In genomic region chr7:130733866-130734524, GRCh38 we compare ENCODE assay signal across 8 cellular contexts. TPM values are rescaled to one million over a fixed set of nuclear protein-coding genes. Genes with fewer than 3 reads are reported as not detected.
A peak's percentile ranks its signal among the peaks of the same experiment; 100 is the strongest.
DNase-seq lines count a peak whose midpoint lies in the region; ATAC-seq and TF ChIP-seq lines count a peak whose summit lies in the region.

Gene KLF14 (minus strand): TSS chr7:130734207. CDS start chr7:130734033, 174 bp downstream.

- 8% methylated on average over 29 of the region's 97 CpGs for WGBS in SK-N-SH (ENCODE audit: low lambda C conversion rate)
- WGBS in liver = 3% methylated on average over 97 of the region's 97 CpGs

- no peak within 1 kb of the TSS for H3K9ac ChIP-seq in SK-N-SH
- H3K9ac ChIP-seq in liver (ENCODE audit: low read depth in 1 of 2, low read length in 2 of 2) = no peak within 1 kb of the TSS

- POLR2A ChIA-PET in AG04450 (lab: Yijun Ruan, JAX) = no interaction called here
- POLR2A ChIA-PET in SK-N-SH (lab: Yijun Ruan, JAX) = no interaction called here

- TF ChIP-seq RAD21 in SK-N-SH (IDR thresholded peaks at IDR 0.05; ENCODE audit: low read length) = no peak
- TF ChIP-seq RAD21 in liver (IDR thresholded peaks at IDR 0.05) = no peak

- peak within 1 kb of the TSS; percentile 68 for H2AFZ ChIP-seq in SK-N-SH (ENCODE audit: low read depth)

- H3K27ac ChIP-seq in AG04450 (ENCODE audit: low read depth, low read length) (no peak within 1 kb of the TSS), SK-N-SH (ENCODE audit: low read depth in 2 of 2, low read length in 1 of 2) (no peak within 1 kb of the TSS), brain microvascular endothelial cell (no peak within 1 kb of the TSS), liver (ENCODE audit: low read depth in 1 of 2, low read length in 2 of 2) (no peak within 1 kb of the TSS)

- H3K4me3 ChIP-seq in AG04450 (ENCODE audit: low read depth, low read length) = peak within 1 kb of the TSS; percentile 60
- peak within 1 kb of the TSS; percentile 58 to 63 for H3K4me3 ChIP-seq in SK-N-SH (ENCODE audit: low read depth in 2 of 2, low read length in 1 of 2)
- H3K4me3 ChIP-seq in brain microvascular endothelial cell (ENCODE audit: low read depth, low read length) = peak within 1 kb of the TSS; percentile 61
- H3K4me3 ChIP-seq in liver (ENCODE audit: low read depth in 1 of 3, low read length in 3 of 3) = peak within 1 kb of the TSS in 2 of 3 donors; percentile 46 to 73

- H3K4me1 ChIP-seq in SK-N-SH (ENCODE audit: control insufficient read depth in 1 of 2, insufficient read depth in 2 of 2, low read depth in 1 of 2, low read length in 1 of 2) (peaks cover 0 to 8% of the 10 kb centered on the region in 2 experiments; a peak in 2 of 4 replicates), liver (ENCODE audit: control insufficient read depth in 4 of 4, insufficient read depth in 4 of 4, low read length in 3 of 4) (peaks cover 3 to 12% (median 4%) of the 10 kb centered on the region in 4 donors)

- H3K79me2 ChIP-seq in SK-N-SH (ENCODE audit: insufficient read depth) = no peaks in the 10 kb centered on the region

- H3K36me3 ChIP-seq in SK-N-SH (replicated peaks in 1 of 2; ENCODE audit: control insufficient read depth in 1 of 2, insufficient read depth in 2 of 2, low read length in 1 of 2) (no peaks in the 10 kb centered on the region), brain microvascular endothelial cell (replicated peaks) (no peaks in the 10 kb centered on the region), liver (ENCODE audit: control insufficient read depth in 4 of 4, insufficient read depth in 3 of 4, low read depth in 1 of 4, low read length in 3 of 4) (no peaks in the 10 kb centered on the region)

- ATAC-seq in GM21360 (IDR thresholded peaks at IDR 0.05; ENCODE audit: unreplicated experiment) = peak; percentile 48

- CTCF ChIA-PET in AG04450 (lab: Charles Lee) = interaction anchor here (0.7 to 1.0 kb wide), 2 partner anchors 10 to 98 kb away, joined by 3 to 4 read pairs; no protein-coding TSS in a partner anchor
- CTCF ChIA-PET in SK-N-SH (lab: Yijun Ruan, JAX) = interaction anchor here (0.8 to 2.5 kb wide), 9 partner anchors 12 to 664 kb away, joined by 3 to 13 read pairs (median 4); partner anchors contain the start of gene KLHDC10

- no peaks in the 10 kb centered on the region for H3K9me2 ChIP-seq in SK-N-SH

- H4K20me1 ChIP-seq in SK-N-SH (ENCODE audit: insufficient read depth) = no peaks in the 10 kb centered on the region

- DNase-seq in AG04450 (ENCODE audit: low read depth, low spot score) (no peak), SK-N-SH (peak; percentile 88), brain microvascular endothelial cell (no peak), NOMO-1 treated with DMSO at 0.1 percent for 48 hours (lab: John Stamatoyannopoulos, UW; ENCODE audit: unreplicated experiment) (no peak), ureter (ENCODE audit: low spot score) (no peak)
- DNase-seq in stimulated activated CD8-positive, alpha-beta memory T cell treated with anti-CD3 and anti-CD28 coated beads, Interleukin-7, amount 100 ng/mL, for 4 hours (ENCODE audit: low read depth in 2 of 2) = peak; percentile 23 to 49

- H3K27me3 ChIP-seq in AG04450 (ENCODE audit: control insufficient read depth, insufficient read depth, low read length) (peaks cover 61% of the 10 kb centered on the region), SK-N-SH (ENCODE audit: insufficient read depth) (peaks cover 86% of the 10 kb centered on the region), brain microvascular endothelial cell (replicated peaks) (peaks cover 28% of the 10 kb centered on the region), liver (ENCODE audit: control insufficient read depth in 4 of 4, insufficient read depth in 4 of 4, low read length in 3 of 4) (peaks cover 0 to 18% (median 7%) of the 10 kb centered on the region in 4 donors)

- in situ Hi-C loops in brain microvascular endothelial cell (cut with HindIII; ENCODE audit: low pct_ligation_motif_present, low sequenced_read_pairs) = no loop called here

- peaks cover 24% of the 10 kb centered on the region for H3K9me3 ChIP-seq in AG04450 (ENCODE audit: control insufficient read depth, insufficient read depth, low read length)
- H3K9me3 ChIP-seq in SK-N-SH = no peaks in the 10 kb centered on the region
- peaks cover 5 to 23% (median 15%) of the 10 kb centered on the region in 4 donors for H3K9me3 ChIP-seq in liver (ENCODE audit: control insufficient read depth in 4 of 4, low read length in 3 of 4)

- TF ChIP-seq EP300 in SK-N-SH (IDR thresholded peaks at IDR 0.05; ENCODE audit: borderline replicate concordance in 1 of 2, low read depth in 1 of 2, low read length in 1 of 2) = no peak

- TF ChIP-seq CTCF in AG04450 (IDR thresholded peaks at IDR 0.05; ENCODE audit: low read depth, low read length) (no peak), SK-N-SH (IDR thresholded peaks at IDR 0.05) (no peak), brain microvascular endothelial cell (IDR thresholded peaks at IDR 0.05; ENCODE audit: low read depth, low read length, missing control alignments) (no peak), liver (IDR thresholded peaks at IDR 0.05; ENCODE audit: low read depth, low read length, missing input control) (no peak)

- peak within 1 kb of the TSS; percentile 69 for H3K4me2 ChIP-seq in SK-N-SH

- peaks cover 4% of the 10 kb centered on the region for H3F3A ChIP-seq in SK-N-SH (replicated peaks; ENCODE audit: insufficient read depth)

TF ChIP-seq in SK-N-SH, 30 proteins besides CTCF, POLR2A, EP300 and RAD21:
- no peak for TF ChIP-seq POLR2AphosphoS5 (IDR thresholded peaks at IDR 0.05; ENCODE audit: low read depth, low read length)
- TF ChIP-seq TAF1 (IDR thresholded peaks at IDR 0.05; ENCODE audit: borderline replicate concordance, low read depth, low read length) = no peak
- no peak for TF ChIP-seq FOSL2 (IDR thresholded peaks at IDR 0.05; ENCODE audit: borderline replicate concordance, low read depth)
- no peak for TF ChIP-seq SMC3 (IDR thresholded peaks at IDR 0.05; ENCODE audit: low read depth, low read length)
- no peak for TF ChIP-seq MEF2A (IDR thresholded peaks at IDR 0.05; ENCODE audit: borderline replicate concordance, low read depth)
- TF ChIP-seq YY1 (IDR thresholded peaks at IDR 0.05; ENCODE audit: low read depth) = no peak
- no peak for TF ChIP-seq MXI1 (IDR thresholded peaks at IDR 0.05; ENCODE audit: low read depth, low read length)
- TF ChIP-seq TCF12 (IDR thresholded peaks at IDR 0.05) = no peak
- TF ChIP-seq RFX5 (IDR thresholded peaks at IDR 0.05; ENCODE audit: low read length) = no peak

TF ChIP-seq in liver, 16 proteins besides CTCF, POLR2A, EP300 and RAD21:
- TF ChIP-seq FOXA1 (IDR thresholded peaks at IDR 0.05) (no peak), REST (IDR thresholded peaks at IDR 0.05) (no peak), SP1 (IDR thresholded peaks at IDR 0.05) (no peak), YY1 (IDR thresholded peaks at IDR 0.05) (no peak), JUND (IDR thresholded peaks at IDR 0.05) (no peak)
TF ChIP-seq in liver: peak in this region for 0.

RNA-seq across cellular contexts. Expression of gene KLF14, which starts in this region (rescaled TPM):
- not detected in 2 replicates for polyA plus RNA-seq in AG04450 (2011; rRNA removed)
- 0.05 TPM in 1 of 2 replicates, not detected in the other for polyA minus RNA-seq in AG04450 (2011; rRNA and poly(A)+ RNA removed)
- polyA plus RNA-seq in SK-N-SH (2012; rRNA removed) = 0.02 TPM in 1 of 2 replicates, not detected in the other
- 0.03 TPM in 2 replicates for polyA plus RNA-seq in SK-N-SH (2012; cell fraction: cytosol; rRNA removed)
- 0.02 and 0.05 TPM in 2 replicates for polyA plus RNA-seq in SK-N-SH (2012; cell fraction: nucleus; rRNA removed)
- total RNA-seq in liver = under 1 TPM; 0.05 to 0.08 TPM
- polyA plus RNA-seq in liver = not detected
- 0.36 TPM for total RNA-seq in ureter

Comparison
In these comparisons a context has a peak if more than half of its experiments do, and no peak if none do; other contexts are left out.
1. Peak in DNase-seq, H3K4me3 ChIP-seq and H3K4me2 ChIP-seq in SK-N-SH; RNA of the gene not detected or under 1 TPM.
2. DNase-seq: peak in stimulated activated CD8-positive, alpha-beta memory T cell treated with anti-CD3 and anti-CD28 coated beads, Interleukin-7, amount 100 ng/mL, for 4 hours (2 of 2); none in AG04450 (single experiment), brain microvascular endothelial cell (single experiment), NOMO-1 treated with DMSO at 0.1 percent for 48 hours (single experiment) and ureter (single experiment).
3. Peak in every context shown above with its lines, with median percentiles within 50 percentile points of each other: H3K4me3 ChIP-seq.